Comparison of ENCODE assay signal across 1 cellular context in genomic region chr15:69297642-69298353, GRCh38.
TF ChIP-seq lines count a peak whose summit lies in the region.

No MANE protein-coding gene starts in this region.

TF ChIP-seq in A549, 52 proteins besides CTCF, POLR2A, EP300 and RAD21:
- TF ChIP-seq E2F6 (IDR thresholded peaks at IDR 0.05; ENCODE audit: borderline replicate concordance, low read depth): no peak
- no peak for TF ChIP-seq EHF (CRISPR knock-in tag; IDR thresholded peaks at IDR 0.05)
- TF ChIP-seq RFX5 (IDR thresholded peaks at IDR 0.05): no peak
- TF ChIP-seq CHD4 (IDR thresholded peaks at IDR 0.05; ENCODE audit: borderline replicate concordance): no peak
- no peak for TF ChIP-seq REST (IDR thresholded peaks at IDR 0.05)
- TF ChIP-seq FOSL2 (IDR thresholded peaks at IDR 0.05): no peak
- no peak for TF ChIP-seq FOSL2 (CRISPR knock-in tag; IDR thresholded peaks at IDR 0.05)
